11 cellular contexts compared by ENCODE assay signal in the genomic region with DNA sequence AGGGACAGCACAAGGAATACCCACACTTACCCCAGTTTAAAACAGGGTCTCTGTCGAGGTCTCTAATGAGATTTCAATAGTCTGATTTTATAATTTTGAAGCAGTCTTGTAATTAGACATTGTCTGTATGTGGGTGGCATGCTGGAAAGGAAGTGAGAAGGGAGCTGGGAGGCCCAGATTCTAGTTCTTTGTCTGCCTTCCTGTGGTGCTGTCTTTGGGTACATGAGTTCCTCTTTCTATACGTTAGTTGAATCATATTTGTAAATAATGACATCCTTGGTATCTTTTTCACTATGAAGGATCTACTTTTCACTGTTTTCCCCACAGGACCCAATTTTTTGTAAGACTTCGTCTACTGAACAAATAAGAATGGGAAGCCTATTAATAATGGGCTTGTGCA. TPM values are rescaled to one million over a fixed set of nuclear protein-coding genes. Genes with fewer than 3 reads are reported as not detected.
A peak's percentile ranks its signal among the peaks of the same experiment; 100 is the strongest.
DNase-seq lines count a peak whose midpoint lies in the region; ATAC-seq and TF ChIP-seq lines count a peak whose summit lies in the region.
"Had no signal": no experiment of that assay in that cellular context is flagged by ENCODE, and none has a peak within 500 bp of the region (broad histone marks: within the 10 kb centered on the region; RNA-seq: fewer than 3 reads in every experiment).

No MANE protein-coding gene starts in this region.

- H3K36me3 ChIP-seq in OCI-LY3 (replicated peaks; ENCODE audit: low read depth, low read length) = no peaks in the 10 kb centered on the region
- no peaks in the 10 kb centered on the region for H3K36me3 ChIP-seq in colonic mucosa
- H3K36me3 ChIP-seq: prostate gland had no signal

- H3K4me2 ChIP-seq in OCI-LY3 (ENCODE audit: low read length) = peak overlapping the region; percentile 79

- H3K27me3 ChIP-seq in OCI-LY3 (ENCODE audit: low read depth, low read length) = peaks cover 6% of the 10 kb centered on the region; the same call in 1 of the 2 replicates
- H3K27me3 ChIP-seq in colonic mucosa = no peaks in the 10 kb centered on the region

- no peaks in the 10 kb centered on the region for H3K9me3 Mint-ChIP-seq in WTC11

- intact Hi-C loops in colonic mucosa (cut with DNase I) = no loop called here

- CTCF ChIA-PET in WTC11 (lab: Charles Lee) = interaction anchor here (1.0 to 1.7 kb wide), 3 partner anchors 9 to 82 kb away, joined by 3 to 9 read pairs (median 4); no protein-coding TSS in a partner anchor

- H3K4me1 Mint-ChIP-seq in WTC11 = peaks cover 31% of the 10 kb centered on the region
- H3K4me1 Mint-ChIP-seq: activated naive CD4-positive, alpha-beta T cell treated with anti-CD3 and anti-CD28 coated beads, Interleukin-2, amount 50 U/mL, for 24 hours; immature natural killer cell had no signal

- no peak overlapping the region for H3K4me3 Mint-ChIP-seq in WTC11
- H3K4me3 Mint-ChIP-seq: activated naive CD4-positive, alpha-beta T cell treated with anti-CD3 and anti-CD28 coated beads, Interleukin-2, amount 50 U/mL, for 24 hours; immature natural killer cell had no signal

- no peaks in the 10 kb centered on the region for H3K9me3 ChIP-seq in OCI-LY3 (ENCODE audit: insufficient read depth, low read length)
- no peaks in the 10 kb centered on the region for H3K9me3 ChIP-seq in colonic mucosa
- H3K9me3 ChIP-seq: prostate gland had no signal

- H3K27ac ChIP-seq in OCI-LY3 (ENCODE audit: low read length) = peak overlapping the region; percentile 80
- H3K27ac ChIP-seq in colonic mucosa = no peak overlapping the region
- H3K27ac ChIP-seq: prostate gland had no signal

- H3K79me2 ChIP-seq in OCI-LY3 (ENCODE audit: low read length) = no peaks in the 10 kb centered on the region

- ATAC-seq in GM18502 (IDR thresholded peaks at IDR 0.05; ENCODE audit: poor library complexity, unreplicated experiment) (peak; percentile 92), GM21381 (IDR thresholded peaks at IDR 0.05; ENCODE audit: unreplicated experiment) (peak; percentile 87), HG03103 (IDR thresholded peaks at IDR 0.05; ENCODE audit: low read depth, unreplicated experiment) (peak; percentile 88), WTC11 (no peak)

- H3K27me3 Mint-ChIP-seq in WTC11 (ENCODE audit: low read depth) = peaks cover 20% of the 10 kb centered on the region

- H3K27ac Mint-ChIP-seq in WTC11 = no peak overlapping the region
- H3K27ac Mint-ChIP-seq: immature natural killer cell had no signal

- H3K4me3 ChIP-seq in OCI-LY3 (ENCODE audit: low read length) (peak overlapping the region; percentile 47), colonic mucosa (no peak overlapping the region)
- H3K4me3 ChIP-seq: prostate gland had no signal

- POLR2A ChIA-PET in WTC11 (lab: Charles Lee) = no interaction called here

- H4K20me1 ChIP-seq in OCI-LY3 (ENCODE audit: insufficient read depth, low read length) = no peaks in the 10 kb centered on the region

- H3K36me3 Mint-ChIP-seq in WTC11 = no peaks in the 10 kb centered on the region
- H3K36me3 Mint-ChIP-seq: activated naive CD4-positive, alpha-beta T cell treated with anti-CD3 and anti-CD28 coated beads, Interleukin-2, amount 50 U/mL, for 24 hours; immature natural killer cell had no signal

- H3K4me1 ChIP-seq in OCI-LY3 (ENCODE audit: low read length) (peaks cover 91% of the 10 kb centered on the region), colonic mucosa (no peaks in the 10 kb centered on the region)
- H3K4me1 ChIP-seq: prostate gland had no signal

- H3K9ac ChIP-seq in OCI-LY3 (ENCODE audit: low read length) = peak overlapping the region; percentile 49
- H3K9ac ChIP-seq in colonic mucosa (ENCODE audit: low read depth in 2 of 2, low read length in 2 of 2) = no peak overlapping the region

- no peak overlapping the region for H2AFZ ChIP-seq in OCI-LY3 (ENCODE audit: low read depth, low read length)

- DNase-seq in cerebellum (ENCODE audit: low spot score) (no peak), colonic mucosa (no peak), NCI-H1436 treated with DMSO at 0.1 percent for 48 hours (lab: John Stamatoyannopoulos, UW) (no peak), WTC11 (ENCODE audit: low spot score) (no peak)
- DNase-seq: immature natural killer cell had no signal

- TF ChIP-seq CTCF in OCI-LY3 (IDR thresholded peaks at IDR 0.05; ENCODE audit: low read depth, low read length) = no peak
- TF ChIP-seq CTCF in colonic mucosa (IDR thresholded peaks at IDR 0.05) = no peak
- TF ChIP-seq CTCF in WTC11 (IDR thresholded peaks at IDR 0.05) = no peak

TF ChIP-seq in WTC11, 78 proteins besides CTCF, POLR2A, EP300 and RAD21:
- TF ChIP-seq PRRX2 (CRISPR knock-in tag; IDR thresholded peaks at IDR 0.05) = no peak
- TF ChIP-seq FOXJ3 (CRISPR knock-in tag; IDR thresholded peaks at IDR 0.05; ENCODE audit: borderline replicate concordance) = no peak
- no peak for TF ChIP-seq OVOL2 (CRISPR knock-in tag; IDR thresholded peaks at IDR 0.05; ENCODE audit: borderline replicate concordance)
- TF ChIP-seq, protein P1, sequence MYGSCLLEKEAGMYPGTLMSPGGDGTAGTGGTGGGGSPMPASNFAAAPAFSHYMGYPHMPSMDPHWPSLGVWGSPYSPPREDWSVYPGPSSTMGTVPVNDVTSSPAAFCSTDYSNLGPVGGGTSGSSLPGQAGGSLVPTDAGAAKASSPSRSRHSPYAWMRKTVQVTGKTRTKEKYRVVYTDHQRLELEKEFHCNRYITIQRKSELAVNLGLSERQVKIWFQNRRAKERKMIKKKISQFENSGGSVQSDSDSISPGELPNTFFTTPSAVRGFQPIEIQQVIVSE (CRISPR knock-in tag; IDR thresholded peaks at IDR 0.05; ENCODE audit: borderline replicate concordance) = no peak
- TF ChIP-seq NFYB (CRISPR knock-in tag; conservative IDR thresholded peaks at IDR 0.05; ENCODE audit: low read depth) = no peak
- TF ChIP-seq, protein P2, sequence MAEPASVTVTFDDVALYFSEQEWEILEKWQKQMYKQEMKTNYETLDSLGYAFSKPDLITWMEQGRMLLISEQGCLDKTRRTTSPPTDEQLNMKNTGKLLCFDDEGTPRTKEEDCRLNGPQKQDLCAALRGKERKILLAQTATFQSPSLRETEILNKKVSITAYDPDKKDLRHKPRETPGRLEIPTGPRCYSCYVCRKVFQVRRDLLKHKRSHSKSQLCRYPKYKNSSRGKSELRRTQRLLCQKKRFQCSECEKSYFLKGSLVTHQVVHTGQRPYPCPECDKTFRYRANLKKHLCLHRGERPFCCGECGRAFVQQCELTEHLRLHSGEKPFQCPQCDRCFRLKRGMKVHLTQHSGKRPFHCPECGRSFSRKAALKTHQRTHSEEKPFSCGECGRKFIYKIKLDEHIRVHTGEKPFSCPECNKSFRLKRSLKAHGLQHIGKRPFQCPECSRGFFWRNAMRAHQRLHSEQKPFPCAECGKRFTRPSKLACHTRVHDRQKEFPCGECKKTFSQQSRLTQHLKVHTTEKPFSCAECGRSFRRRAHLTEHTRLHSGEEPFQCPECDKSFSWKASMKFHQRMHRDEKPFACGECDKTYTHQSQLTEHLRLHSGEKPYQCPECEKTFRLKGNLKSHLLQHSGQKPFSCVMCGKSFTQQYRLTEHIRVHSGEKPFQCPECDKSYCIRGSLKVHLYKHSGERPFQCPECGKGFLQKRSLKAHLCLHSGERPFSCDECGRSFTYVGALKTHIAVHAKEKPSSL (CRISPR knock-in tag; conservative IDR thresholded peaks at IDR 0.05) = no peak
- TF ChIP-seq NR3C1 (CRISPR knock-in tag; conservative IDR thresholded peaks at IDR 0.05; ENCODE audit: low read depth) = no peak
- no peak for TF ChIP-seq ZNF121 (CRISPR knock-in tag; IDR thresholded peaks at IDR 0.05)

RNA-seq across cellular contexts. Expression of a gene that starts 42.0 kb away (rescaled TPM):
- total RNA-seq in cerebellum = 33.4 TPM
- total RNA-seq in colonic mucosa = 1 to 10 TPM in 1 of 2 donors, under 1 TPM in 1; 0.48 to 1.2 TPM
- total RNA-seq in WTC11 (2021) = 17.2 to 25.0 TPM (median 18.1 TPM) in 3 replicates
